ENCODE assay signal across 11 cellular contexts in the genomic region with DNA sequence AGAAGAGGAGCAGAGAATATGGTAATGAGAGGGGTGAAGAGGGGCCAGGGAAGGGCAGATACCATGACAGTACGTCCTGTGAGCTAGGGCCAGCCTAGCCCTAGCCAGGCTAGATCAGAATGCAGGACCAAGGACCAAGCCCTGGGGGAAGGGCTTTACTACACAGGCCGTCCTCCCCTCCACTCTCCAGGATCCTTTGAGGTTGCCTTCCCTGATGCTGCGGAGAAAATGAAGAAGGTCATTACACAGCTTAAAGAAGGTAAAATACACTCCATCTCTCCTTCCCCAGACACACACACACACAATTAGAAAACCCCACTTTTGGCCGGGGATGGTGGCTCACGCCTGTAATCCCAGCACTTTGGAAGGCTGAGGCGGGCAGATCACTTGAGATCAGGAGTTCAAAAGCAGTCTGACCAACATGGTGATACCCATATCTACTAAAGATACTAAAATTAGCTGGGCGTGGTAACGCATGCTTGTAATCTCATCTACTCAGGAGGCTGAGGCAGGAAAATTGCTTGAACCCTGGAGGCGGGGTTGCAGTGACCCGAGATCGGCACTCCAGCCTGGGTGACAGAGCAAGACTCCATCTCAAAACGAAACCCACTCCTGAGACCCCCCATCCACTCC. TPM values are rescaled to one million over a fixed set of nuclear protein-coding genes. Genes with fewer than 3 reads are reported as not detected.
A peak's percentile ranks its signal among the peaks of the same experiment; 100 is the strongest.
DNase-seq lines count a peak whose midpoint lies in the region; ATAC-seq and TF ChIP-seq lines count a peak whose summit lies in the region.
"Had no signal": no experiment of that assay in that cellular context is flagged by ENCODE, and none has a peak within 500 bp of the region (broad histone marks: within the 10 kb centered on the region; RNA-seq: fewer than 3 reads in every experiment).

No MANE protein-coding gene starts in this region.

- no peak for ATAC-seq in right cardiac atrium
- ATAC-seq in Right ventricle myocardium inferior = no peak
- no peak for ATAC-seq in HG02852 (IDR thresholded peaks at IDR 0.05; ENCODE audit: unreplicated experiment)

- peaks cover 32% of the 10 kb centered on the region for H3K4me1 Mint-ChIP-seq in activated CD4-positive, alpha-beta memory T cell treated with anti-CD3 and anti-CD28 coated beads for 36 hours (ENCODE audit: low read depth)

- H3K27me3 ChIP-seq in right cardiac atrium (ENCODE audit: control insufficient read depth, insufficient read depth) (no peaks in the 10 kb centered on the region), ovary (no peaks in the 10 kb centered on the region)

- no peaks in the 10 kb centered on the region for H3K9me3 Mint-ChIP-seq in activated CD4-positive, alpha-beta memory T cell treated with anti-CD3 and anti-CD28 coated beads for 36 hours

- 56% methylated on average over 12 of the region's 12 CpGs for WGBS in right cardiac atrium
- WGBS in ovary, 3 donors = 75 to 83% (median 81%) methylated on average over 12 of the region's 12 CpGs

- H3K9me3 ChIP-seq in right cardiac atrium (ENCODE audit: control insufficient read depth, low read length) (no peaks in the 10 kb centered on the region), ovary (no peaks in the 10 kb centered on the region)
- H3K9me3 ChIP-seq: heart right ventricle had no signal

- H3K4me3 Mint-ChIP-seq in activated CD4-positive, alpha-beta memory T cell treated with anti-CD3 and anti-CD28 coated beads for 36 hours = no peak overlapping the region

- DNase-seq in right cardiac atrium (no peak), Right ventricle myocardium inferior (ENCODE audit: missing footprints) (no peak), erythroblast (lab: John Stamatoyannopoulos, UW) (peak; percentile 67 to 81), ovary (no peak), NCI-H82 (lab: John Stamatoyannopoulos, UW) (no peak)
- no peak for DNase-seq in activated CD4-positive, alpha-beta T cell treated with anti-CD3 and anti-CD28 coated beads for 4 hours
- DNase-seq in activated CD4-positive, alpha-beta memory T cell treated with anti-CD3 and anti-CD28 coated beads for 36 hours = no peak
- DNase-seq: DMS53 had no signal

- H3K36me3 ChIP-seq in ovary = no peaks in the 10 kb centered on the region

- CTCF ChIA-PET in activated CD4-positive, alpha-beta memory T cell treated with anti-CD3 and anti-CD28 coated beads for 36 hours (lab: Charles Lee) = interaction anchor here (0.8 kb wide), 1 partner anchor 47 kb away, joined by 3 read pairs; no protein-coding TSS in a partner anchor

- H3K27me3 Mint-ChIP-seq in activated CD4-positive, alpha-beta memory T cell treated with anti-CD3 and anti-CD28 coated beads for 36 hours = peaks cover 2% of the 10 kb centered on the region

- POLR2A ChIA-PET in activated CD4-positive, alpha-beta memory T cell treated with anti-CD3 and anti-CD28 coated beads for 36 hours (lab: Charles Lee) = interaction anchor here (0.6 kb wide), 1 partner anchor 70 kb away, joined by 4 read pairs; no protein-coding TSS in a partner anchor

- H3K4me3 ChIP-seq in right cardiac atrium (ENCODE audit: low read length) = no peak overlapping the region
- no peak overlapping the region for H3K4me3 ChIP-seq in ovary

- peaks cover 19% of the 10 kb centered on the region for H3K36me3 Mint-ChIP-seq in activated CD4-positive, alpha-beta memory T cell treated with anti-CD3 and anti-CD28 coated beads for 36 hours

- intact Hi-C loops in right cardiac atrium (cut with DNase I) = no loop called here
- intact Hi-C loops in Right ventricle myocardium inferior (cut with DNase I) = loop anchor here (2.0 to 5.0 kb wide), 2 partner anchors 13 to 101 kb away; no protein-coding TSS in a partner anchor
- intact Hi-C loops in ovary (cut with DNase I) = loop anchor here in 1 of 4 donors (10.0 kb wide), 1 partner anchor 337 kb away; a partner anchor contains a TSS
- intact Hi-C loops in activated CD4-positive, alpha-beta memory T cell treated with anti-CD3 and anti-CD28 coated beads for 36 hours (cut with micrococcal nuclease) = loop anchor here (10.0 kb wide), 1 partner anchor 1493 kb away; a partner anchor contains a TSS

- TF ChIP-seq POLR2A in erythroblast (IDR thresholded peaks at IDR 0.05; ENCODE audit: low read length) (no peak), ovary (IDR thresholded peaks at IDR 0.05) (no peak)

- no peak overlapping the region for H3K27ac Mint-ChIP-seq in activated CD4-positive, alpha-beta memory T cell treated with anti-CD3 and anti-CD28 coated beads for 36 hours

- peaks cover 14% of the 10 kb centered on the region for H3K4me1 ChIP-seq in right cardiac atrium (ENCODE audit: control insufficient read depth, insufficient read depth, low read length)
- H3K4me1 ChIP-seq in ovary (ENCODE audit: insufficient read depth) = peaks cover 8% of the 10 kb centered on the region

- no peak for TF ChIP-seq EP300 in ovary (IDR thresholded peaks at IDR 0.05)

- TF ChIP-seq CTCF in ovary (IDR thresholded peaks at IDR 0.05) = no peak

- H3K27ac ChIP-seq in right cardiac atrium (ENCODE audit: low read length) = peak overlapping the region; percentile 15
- peak overlapping the region; percentile 33 to 94 for H3K27ac ChIP-seq in ovary

RNA-seq across cellular contexts. Expression of a gene that starts 8.5 kb away (rescaled TPM):
- total RNA-seq in right cardiac atrium = 10 to 100 TPM; 15.4 to 25.7 (median 17.2) TPM
- polyA plus RNA-seq in right cardiac atrium = 15.0 TPM
- total RNA-seq in Right ventricle myocardium inferior = 14.6 TPM
- 10 to 100 TPM; 30.3 to 93.2 (median 50.3) TPM for total RNA-seq in ovary
- polyA plus RNA-seq in ovary = 10 to 100 TPM in 1 of 2 donors, 1 to 10 TPM in 1; 6.4 to 27.4 TPM
- 10 to 100 TPM in 1 of 2 experiments, 1 to 10 TPM in 1; 10.0 to 14.2 TPM for total RNA-seq in activated CD4-positive, alpha-beta memory T cell treated with anti-CD3 and anti-CD28 coated beads for 36 hours

RNA-seq across cellular contexts. Expression of a gene that starts 22.2 kb away (rescaled TPM):
- 1 to 10 TPM in 3 of 4 donors, under 1 TPM in 1; 0.40 to 1.2 (median 1.1) TPM for total RNA-seq in right cardiac atrium
- polyA plus RNA-seq in right cardiac atrium = 1.7 TPM
- total RNA-seq in Right ventricle myocardium inferior = 0.57 TPM
- 100 to 1,000 TPM in 1 of 7 donors, 10 to 100 TPM in 3, 1 to 10 TPM in 3; 1.8 to 385 (median 15.3) TPM for total RNA-seq in ovary
- 1 to 10 TPM; 1.0 to 7.5 TPM for polyA plus RNA-seq in ovary
- total RNA-seq in activated CD4-positive, alpha-beta memory T cell treated with anti-CD3 and anti-CD28 coated beads for 36 hours = not detected
- total RNA-seq: activated CD4-positive, alpha-beta T cell treated with anti-CD3 and anti-CD28 coated beads, Interleukin-2, amount 10 ng/mL, durations not matched to agents 7 days and 5 days had no signal

RNA-seq across cellular contexts. Expression of a gene that starts 50.1 kb away (rescaled TPM):
- total RNA-seq in right cardiac atrium = 10 to 100 TPM in 1 of 4 donors, 1 to 10 TPM in 3; 3.6 to 15.1 (median 7.0) TPM
- 0.97 TPM for polyA plus RNA-seq in right cardiac atrium
- 5.3 TPM for total RNA-seq in Right ventricle myocardium inferior
- 10 to 100 TPM in 1 of 7 donors, 1 to 10 TPM in 6; 1.8 to 18.2 (median 3.6) TPM for total RNA-seq in ovary
- 10 to 100 TPM in 1 of 2 donors, 1 to 10 TPM in 1; 1.1 to 11.0 TPM for polyA plus RNA-seq in ovary
- total RNA-seq in activated CD4-positive, alpha-beta memory T cell treated with anti-CD3 and anti-CD28 coated beads for 36 hours = not detected
- total RNA-seq: activated CD4-positive, alpha-beta T cell treated with anti-CD3 and anti-CD28 coated beads, Interleukin-2, amount 10 ng/mL, durations not matched to agents 7 days and 5 days had no signal

RNA-seq across cellular contexts. Expression of a gene that starts 55.0 kb away (rescaled TPM):
- 1 to 10 TPM; 1.7 to 5.5 (median 3.8) TPM for total RNA-seq in right cardiac atrium
- 0.75 TPM for polyA plus RNA-seq in right cardiac atrium
- 1.2 TPM for total RNA-seq in Right ventricle myocardium inferior
- 1 to 10 TPM in 3 of 7 donors, under 1 TPM in 3, not detected in 1; 0.11 to 4.1 (median 1.0) TPM for total RNA-seq in ovary
- under 1 TPM in 1 of 2 donors, not detected in 1; 0.27 TPM for polyA plus RNA-seq in ovary
- total RNA-seq in activated CD4-positive, alpha-beta memory T cell treated with anti-CD3 and anti-CD28 coated beads for 36 hours = not detected
- total RNA-seq: activated CD4-positive, alpha-beta T cell treated with anti-CD3 and anti-CD28 coated beads, Interleukin-2, amount 10 ng/mL, durations not matched to agents 7 days and 5 days had no signal

RNA-seq across cellular contexts. Expression of a gene that starts 59.4 kb away (rescaled TPM):
- total RNA-seq in right cardiac atrium (1 to 10 TPM in 2 of 4 donors, under 1 TPM in 2; 0.42 to 1.4 (median 1.0) TPM), Right ventricle myocardium inferior (0.95 TPM), ovary (1 to 10 TPM in 3 of 7 donors, under 1 TPM in 4; 0.23 to 2.4 (median 0.95) TPM)
- polyA plus RNA-seq in right cardiac atrium (0.09 TPM), ovary (1 to 10 TPM in 1 of 2 donors, under 1 TPM in 1; 0.21 to 1.1 TPM)
- total RNA-seq in activated CD4-positive, alpha-beta memory T cell treated with anti-CD3 and anti-CD28 coated beads for 36 hours = not detected
- total RNA-seq: activated CD4-positive, alpha-beta T cell treated with anti-CD3 and anti-CD28 coated beads, Interleukin-2, amount 10 ng/mL, durations not matched to agents 7 days and 5 days had no signal

Comparison
In these comparisons a context has a peak if more than half of its experiments do, and no peak if none do; other contexts are left out.
1. intact Hi-C loops: an anchor here in Right ventricle myocardium inferior (2.0 to 5.0 kb wide) and activated CD4-positive, alpha-beta memory T cell treated with anti-CD3 and anti-CD28 coated beads for 36 hours (10.0 kb wide); none called in right cardiac atrium.
2. DNase-seq: peak in erythroblast (2 of 2); none in right cardiac atrium (0 of 3), Right ventricle myocardium inferior (single experiment), ovary (0 of 5), NCI-H82 (single experiment), activated CD4-positive, alpha-beta T cell treated with anti-CD3 and anti-CD28 coated beads for 4 hours (0 of 2) and activated CD4-positive, alpha-beta memory T cell treated with anti-CD3 and anti-CD28 coated beads for 36 hours (single experiment).